25 cellular contexts compared by ENCODE assay signal in the genomic region with DNA sequence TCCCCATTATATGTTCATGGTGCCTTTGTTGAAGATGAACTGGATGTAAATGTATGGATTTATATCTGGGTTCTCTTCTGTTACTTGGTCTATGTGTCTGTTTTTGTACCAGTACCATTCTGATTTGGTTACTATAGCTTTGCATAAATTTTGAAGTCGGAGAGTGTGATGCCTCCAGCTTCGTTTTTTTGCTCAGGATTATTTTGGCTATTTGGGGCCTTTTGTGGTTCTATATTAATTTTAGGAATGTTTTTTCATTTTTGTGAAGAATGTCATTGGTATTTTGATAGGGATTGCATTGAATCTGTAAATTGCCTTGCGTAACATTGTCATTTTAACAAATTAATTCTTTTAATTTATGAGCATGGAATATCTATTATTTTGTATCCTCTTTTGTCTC. TPM values are rescaled to one million over a fixed set of nuclear protein-coding genes. Genes with fewer than 3 reads are reported as not detected.
A peak's percentile ranks its signal among the peaks of the same experiment; 100 is the strongest.
DNase-seq lines count a peak whose midpoint lies in the region; ATAC-seq and TF ChIP-seq lines count a peak whose summit lies in the region.
"Had no signal": no experiment of that assay in that cellular context is flagged by ENCODE, and none has a peak within 500 bp of the region (broad histone marks: within the 10 kb centered on the region; RNA-seq: fewer than 3 reads in every experiment).

No MANE protein-coding gene starts in this region.

- intact Hi-C loops in IMR-90 (cut with micrococcal nuclease): no loop called here
- intact Hi-C loops in Caco-2 (cut with micrococcal nuclease; ENCODE audit: unreplicated experiment): no loop called here

- no peak for TF ChIP-seq RAD21 in IMR-90 (IDR thresholded peaks at IDR 0.05; ENCODE audit: low read length)

- H3K4me3 Mint-ChIP-seq in Caco-2 (ENCODE audit: unreplicated experiment): no peak overlapping the region
- H3K4me3 Mint-ChIP-seq: CD14-positive monocyte, H9, HFFc6 had no signal

- POLR2A ChIA-PET in IMR-90 (lab: Charles Lee; ENCODE audit: unreplicated experiment): no interaction called here
- POLR2A ChIA-PET in Caco-2 (lab: Charles Lee): no interaction called here

- H3K9ac ChIP-seq in IMR-90 (ENCODE audit: low read depth, low read length) (no peak overlapping the region), skeletal muscle satellite cell (ENCODE audit: low read depth, low read length) (peak overlapping the region; percentile 84)

- H3K4me2 ChIP-seq in IMR-90 (ENCODE audit: low read depth, low read length): no peak overlapping the region
- H3K4me2 ChIP-seq in skeletal muscle satellite cell (ENCODE audit: low read length): peak overlapping the region; percentile 64

- no peak overlapping the region for H2AK9ac ChIP-seq in IMR-90 (replicated peaks; ENCODE audit: low read depth, low read length, poor library complexity)

- H2AFZ ChIP-seq in ACC112 (ENCODE audit: low read length, unreplicated experiment): no peak overlapping the region
- no peak overlapping the region for H2AFZ ChIP-seq in IMR-90 (replicated peaks; ENCODE audit: low read length, poor library complexity)

- H3K27me3 Mint-ChIP-seq in Caco-2 (ENCODE audit: insufficient read depth, unreplicated experiment): no peaks in the 10 kb centered on the region

- H2BK120ac ChIP-seq in IMR-90 (ENCODE audit: low read depth, low read length): no peak overlapping the region

- H2BK20ac ChIP-seq in IMR-90 (ENCODE audit: low read depth, low read length): no peak overlapping the region

- H4K20me1 ChIP-seq in IMR-90 (ENCODE audit: insufficient read depth, low read length): no peaks in the 10 kb centered on the region

- H4K5ac ChIP-seq in IMR-90 (ENCODE audit: low read depth, low read length): no peak overlapping the region

- peak overlapping the region; percentile 78; the same call in 1 of the 2 replicates for H3K18ac ChIP-seq in IMR-90 (ENCODE audit: low read depth, low read length)

- no peaks in the 10 kb centered on the region for H3K79me2 ChIP-seq in ACC112 (ENCODE audit: control insufficient read depth, insufficient read depth, low read length, unreplicated experiment)

- H3K9me1 ChIP-seq in IMR-90 (ENCODE audit: insufficient read depth, low read length): no peaks in the 10 kb centered on the region

- no peaks in the 10 kb centered on the region for H3K27me3 ChIP-seq in ACC112 (ENCODE audit: insufficient read depth, low read length)
- H3K27me3 ChIP-seq in IMR-90 (ENCODE audit: control insufficient read depth, insufficient read depth, low read length): no peaks in the 10 kb centered on the region
- no peaks in the 10 kb centered on the region for H3K27me3 ChIP-seq in skeletal muscle satellite cell (ENCODE audit: control insufficient read depth, insufficient read depth, low read length)
- H3K27me3 ChIP-seq in Caco-2 (replicated peaks; ENCODE audit: control insufficient read depth, insufficient read depth, low read length): no peaks in the 10 kb centered on the region

- H3K9me3 ChIP-seq in IMR-90 (ENCODE audit: control insufficient read depth, insufficient read depth, low read length): 0 out of 2 replicates have a peak, but pooled peaks cover 2% of the 10 kb centered on the region
- no peaks in the 10 kb centered on the region for H3K9me3 ChIP-seq in skeletal muscle satellite cell (replicated peaks; ENCODE audit: low read length)
- no peaks in the 10 kb centered on the region; the same call in 1 of the 2 replicates for H3K9me3 ChIP-seq in Caco-2

- H3K79me1 ChIP-seq in IMR-90 (ENCODE audit: low read depth in 1 of 2, low read length in 2 of 2): no peaks in the 10 kb centered on the region

- TF ChIP-seq CTCF in IMR-90 (conservative IDR thresholded peaks at IDR 0.05; ENCODE audit: low read depth, low read length) (no peak), Caco-2 (IDR thresholded peaks at IDR 0.05; ENCODE audit: insufficient read depth in 1 of 2, low read depth in 1 of 2, low read length in 1 of 2, severe bottlenecking in 1 of 2, unreplicated experiment in 1 of 2) (no peak)

- H4K91ac ChIP-seq in IMR-90 (ENCODE audit: insufficient read depth, low read depth, low read length): no peak overlapping the region

- no peak overlapping the region for H3K4ac ChIP-seq in IMR-90 (ENCODE audit: low read depth, low read length)

- CTCF ChIA-PET in IMR-90 (lab: Yijun Ruan, JAX): no interaction called here
- CTCF ChIA-PET in Caco-2 (lab: Charles Lee): no interaction called here

- H3K36me3 Mint-ChIP-seq in Caco-2 (ENCODE audit: insufficient read depth, unreplicated experiment): no peaks in the 10 kb centered on the region

- dilution Hi-C loops in IMR-90 (cut with HindIII; ENCODE audit: low sequenced_read_pairs, unreplicated experiment): no loop called here

- DNase-seq in IMR-90 (no peak), fibroblast of gingiva (ENCODE audit: low read depth) (peak; percentile 44), Caco-2 (no peak), SHP77 (lab: John Stamatoyannopoulos, UW) (no peak)
- DNase-seq: 8988T; AML-193; H9; KG1; NCI-H1092 treated with DMSO at 0.1 percent for 48 hours; NCI-H146; NCI-H2029; NCI-H226; NCI-H510A treated with DMSO at 0.1 percent for 48 hours; NCI-H748 treated with DMSO at 0.1 percent for 48 hours; NK-92 treated with Interleukin-12 subunit alpha and Interleukin-12 subunit beta, amount 100 ng/mL, for 24 hours had no signal

- H3K27ac ChIP-seq in ACC112 (ENCODE audit: low read depth, low read length) (peak overlapping the region; percentile 62), IMR-90 (ENCODE audit: insufficient read depth, low read length) (no peak overlapping the region)
- H3K27ac ChIP-seq: HL-60 had no signal

- H3K4me1 ChIP-seq in ACC112 (ENCODE audit: control insufficient read depth, insufficient read depth, low read length, unreplicated experiment): no peaks in the 10 kb centered on the region
- H3K4me1 ChIP-seq in IMR-90 (ENCODE audit: control insufficient read depth, insufficient read depth, low read length): no peaks in the 10 kb centered on the region
- peaks cover 24% of the 10 kb centered on the region for H3K4me1 ChIP-seq in skeletal muscle satellite cell (ENCODE audit: control insufficient read depth, insufficient read depth, low read length)
- no peaks in the 10 kb centered on the region for H3K4me1 ChIP-seq in Caco-2

- H3K36me3 ChIP-seq in ACC112 (ENCODE audit: insufficient read depth, low read length): no peaks in the 10 kb centered on the region
- no peaks in the 10 kb centered on the region for H3K36me3 ChIP-seq in IMR-90 (ENCODE audit: control insufficient read depth, insufficient read depth, low read length)
- no peaks in the 10 kb centered on the region for H3K36me3 ChIP-seq in skeletal muscle satellite cell (ENCODE audit: insufficient read depth, low read length)
- H3K36me3 ChIP-seq in Caco-2 (ENCODE audit: control insufficient read depth, insufficient read depth, low read length): no peaks in the 10 kb centered on the region

- WGBS in IMR-90 (ENCODE audit: extremely low coverage in 2 of 2, insufficient read length in 1 of 2), 2 experiments: no CpG with 5 or more reads among the region's 3 CpGs

- no peak overlapping the region for H3K27ac Mint-ChIP-seq in Caco-2 (ENCODE audit: unreplicated experiment)
- H3K27ac Mint-ChIP-seq: CD14-positive monocyte, H9, HFFc6 had no signal

- no peak overlapping the region for H2BK15ac ChIP-seq in IMR-90 (ENCODE audit: low read depth, low read length)

- in situ Hi-C loops in IMR-90 (cut with MboI; ENCODE audit: low sequenced_read_pairs): no loop called here

- H3K14ac ChIP-seq in IMR-90 (replicated peaks; ENCODE audit: low read depth, low read length): no peak overlapping the region

- peaks cover 10% of the 10 kb centered on the region for H3K4me1 Mint-ChIP-seq in Caco-2 (ENCODE audit: low read depth, unreplicated experiment)

- no peak overlapping the region for H3K56ac ChIP-seq in IMR-90 (ENCODE audit: extremely low read depth, insufficient read depth, low read length)

- peak overlapping the region; percentile 72 for H2BK5ac ChIP-seq in IMR-90 (ENCODE audit: low read depth, low read length, poor library complexity, severe bottlenecking)

- no peak for ATAC-seq in IMR-90 (ENCODE audit: low read depth)
- no peak for ATAC-seq in HG03196 (IDR thresholded peaks at IDR 0.05; ENCODE audit: unreplicated experiment)
- ATAC-seq: HepG2 had no signal

- H3K23ac ChIP-seq in IMR-90 (ENCODE audit: low read depth, low read length): no peak overlapping the region

- H3K4me3 ChIP-seq in ACC112 (ENCODE audit: low read depth, low read length): no peak overlapping the region
- no peak overlapping the region for H3K4me3 ChIP-seq in IMR-90 (ENCODE audit: insufficient read depth, low read depth, low read length)
- peak overlapping the region; percentile 52 for H3K4me3 ChIP-seq in skeletal muscle satellite cell (ENCODE audit: low read length)
- H3K4me3 ChIP-seq in Caco-2 (ENCODE audit: low read depth, low read length): no peak overlapping the region

- peaks cover 26% of the 10 kb centered on the region for H3K9me3 Mint-ChIP-seq in Caco-2 (ENCODE audit: unreplicated experiment)

- BruUV-seq in IMR-90 (replicated peaks; lab: Mats Ljungman, UMichigan) (no TSS peak), Caco-2 (replicated peaks; lab: Mats Ljungman, UMichigan) (no TSS peak)

- H2AK5ac ChIP-seq in IMR-90 (ENCODE audit: low read depth, low read length): no peak overlapping the region

- no peak overlapping the region for H4K8ac ChIP-seq in IMR-90 (ENCODE audit: low read depth in 2 of 2, low read length in 2 of 2)

- TF ChIP-seq POLR2A in IMR-90 (IDR thresholded peaks at IDR 0.05; ENCODE audit: low read depth, low read length): no peak

TF ChIP-seq in IMR-90, 13 proteins besides CTCF, POLR2A, EP300 and RAD21 (continues in another document):
- TF ChIP-seq MXI1 (IDR thresholded peaks at IDR 0.05; ENCODE audit: borderline replicate concordance, low read depth, low read length) (no peak), BHLHE40 (IDR thresholded peaks at IDR 0.05; ENCODE audit: low read depth, low read length) (no peak), RCOR1 (IDR thresholded peaks at IDR 0.05; ENCODE audit: insufficient replicate concordance, low read length) (no peak), NFE2L2 (IDR thresholded peaks at IDR 0.05; ENCODE audit: low read depth, low read length) (no peak), CEBPB (IDR thresholded peaks at IDR 0.05; ENCODE audit: low read depth, low read length) (no peak), CHD1 (IDR thresholded peaks at IDR 0.05; ENCODE audit: low read depth, low read length) (no peak), FOS (IDR thresholded peaks at IDR 0.05; ENCODE audit: low read depth, low read length) (no peak), MAFK (IDR thresholded peaks at IDR 0.05; ENCODE audit: low read depth, low read length) (no peak), RFX5 (IDR thresholded peaks at IDR 0.05; ENCODE audit: low read depth, low read length) (no peak), MAZ (IDR thresholded peaks at IDR 0.05; ENCODE audit: borderline replicate concordance, low read depth, low read length) (no peak), SMC3 (IDR thresholded peaks at IDR 0.05; ENCODE audit: low read depth, low read length) (no peak)

RNA-seq across cellular contexts. Expression of gene ZNF366, which starts 36.6 kb away (rescaled TPM):
- total RNA-seq in IMR-90 (2012; rRNA removed) (not detected in 2 replicates), Caco-2 (2022) (not detected in 2 replicates)
- not detected in 2 replicates for polyA plus RNA-seq in IMR-90 (2012; rRNA removed)
- not detected in 2 replicates for polyA plus RNA-seq in IMR-90 (2012; cell fraction: cytosol; rRNA removed)
- not detected in 2 replicates for polyA plus RNA-seq in IMR-90 (2012; cell fraction: nucleus; rRNA removed; ENCODE audit: low replicate concordance)
- total RNA-seq in skeletal muscle satellite cell (2012; rRNA removed): under 0.01 TPM in 1 of 2 replicates, not detected in the other
- total RNA-seq: G401, H9, HepG2, HFFc6, HT-29 had no signal
- polyA plus RNA-seq: AG04450, HepG2 had no signal
